ENCODE assay signal across 7 cellular contexts in genomic region chr12:57774634-57775033, GRCh38. TPM values are rescaled to one million over a fixed set of nuclear protein-coding genes. Genes with fewer than 3 reads are reported as not detected.
DNase-seq lines count a peak whose midpoint lies in the region; ATAC-seq and TF ChIP-seq lines count a peak whose summit lies in the region.
"Not testable (repeated sequence)": the region's sequence is repeated elsewhere in the genome, so short reads cannot be mapped to it uniquely, and the experiment has no call there.

No MANE protein-coding gene starts in this region.

- WGBS in mesendoderm (ENCODE audit: extremely low coverage, insufficient coverage, low lambda C conversion rate) = no CpG with 5 or more reads among the region's 11 CpGs

- not testable (repeated sequence) for H3K79me2 ChIP-seq in mesendoderm (ENCODE audit: control insufficient read depth, insufficient read depth, low read length); neural progenitor cell (ENCODE audit: low read depth)

- not testable (repeated sequence) for H3K23ac ChIP-seq in mesendoderm (ENCODE audit: low read length)

- ATAC-seq in CD4-positive, CD25-positive, alpha-beta regulatory T cell (ENCODE audit: low read depth in 2 of 2); upper lobe of right lung: not testable (repeated sequence)

- not testable (repeated sequence) for H2AFZ ChIP-seq in neural progenitor cell (replicated peaks)

- not testable (repeated sequence) for H3K18ac ChIP-seq in mesendoderm (ENCODE audit: low read length)

- H4K8ac ChIP-seq in mesendoderm (ENCODE audit: low read depth, low read length) = not testable (repeated sequence)

- not testable (repeated sequence) for H2AK5ac ChIP-seq in mesendoderm (ENCODE audit: low read length)

- not testable (repeated sequence) for H3K27ac ChIP-seq in CD4-positive, CD25-positive, alpha-beta regulatory T cell (ENCODE audit: insufficient read depth, low read length, poor library complexity, severe bottlenecking); mesendoderm (ENCODE audit: low read depth, low read length); neural progenitor cell; upper lobe of right lung

- not testable (repeated sequence) for H3K4ac ChIP-seq in mesendoderm (ENCODE audit: low read depth, low read length)

- intact Hi-C loops in upper lobe of right lung (cut with DNase I) = not testable (repeated sequence)

- H3K9me3 Mint-ChIP-seq in CD4-positive, CD25-positive, alpha-beta regulatory T cell; brain; nephron progenitor cell; neural progenitor cell: not testable (repeated sequence)

- peaks cover 19% of the 10 kb centered on the region for H3K4me1 ChIP-seq in CD4-positive, CD25-positive, alpha-beta regulatory T cell (ENCODE audit: control insufficient read depth, insufficient read depth, low read length, poor library complexity, severe bottlenecking)
- H3K4me1 ChIP-seq in mesendoderm (ENCODE audit: control insufficient read depth, low read depth, low read length); neural progenitor cell: not testable (repeated sequence)
- peaks cover 18% of the 10 kb centered on the region for H3K4me1 ChIP-seq in upper lobe of right lung

- H3K79me1 ChIP-seq in mesendoderm (ENCODE audit: low read length) = not testable (repeated sequence)

- H3K4me3 ChIP-seq in CD4-positive, CD25-positive, alpha-beta regulatory T cell (ENCODE audit: low read depth, low read length); mesendoderm (ENCODE audit: low read length); neural progenitor cell; upper lobe of right lung: not testable (repeated sequence)

- peak overlapping the region in 1 of 3 donors; percentile 14 for H3K27ac Mint-ChIP-seq in CD4-positive, CD25-positive, alpha-beta regulatory T cell
- not testable (repeated sequence) for H3K27ac Mint-ChIP-seq in brain, nephron progenitor cell, neural progenitor cell

- H4K20me1 ChIP-seq in neural progenitor cell (ENCODE audit: low read depth) = not testable (repeated sequence)

- not testable (repeated sequence) for H3K27me3 ChIP-seq in CD4-positive, CD25-positive, alpha-beta regulatory T cell (ENCODE audit: control insufficient read depth, insufficient read depth, low read length); mesendoderm (ENCODE audit: insufficient read depth, low read length, poor library complexity); upper lobe of right lung
- peaks cover 12% of the 10 kb centered on the region for H3K27me3 ChIP-seq in neural progenitor cell

- not testable (repeated sequence) for H3K27me3 Mint-ChIP-seq in CD4-positive, CD25-positive, alpha-beta regulatory T cell; brain; neural progenitor cell (ENCODE audit: insufficient read depth, low read depth)
- peaks cover 16% of the 10 kb centered on the region for H3K27me3 Mint-ChIP-seq in nephron progenitor cell (ENCODE audit: low read depth, poor library complexity)

- H3K56ac ChIP-seq in mesendoderm (ENCODE audit: low read length) = not testable (repeated sequence)

- H4K5ac ChIP-seq in mesendoderm (ENCODE audit: low read length) = not testable (repeated sequence)

- H3F3A ChIP-seq in neural progenitor cell (ENCODE audit: low read depth) = peaks cover 14% of the 10 kb centered on the region

- H3K4me2 ChIP-seq in mesendoderm (ENCODE audit: low read length); neural progenitor cell: not testable (repeated sequence)

- not testable (repeated sequence) for H3K9me3 ChIP-seq in CD4-positive, CD25-positive, alpha-beta regulatory T cell (ENCODE audit: control insufficient read depth in 2 of 2, low read length in 2 of 2); neural progenitor cell (ENCODE audit: low read depth); upper lobe of right lung

- not testable (repeated sequence) for H2BK15ac ChIP-seq in mesendoderm (replicated peaks; ENCODE audit: low read depth)

- H3K4me3 Mint-ChIP-seq in CD4-positive, CD25-positive, alpha-beta regulatory T cell = peak overlapping the region in 3 of 4 donors; percentile 22 to 95 (median 88)
- H3K4me3 Mint-ChIP-seq in brain = peak overlapping the region; percentile 32 to 98 (median 62)
- H3K4me3 Mint-ChIP-seq in nephron progenitor cell = peak overlapping the region; percentile 13
- peak overlapping the region; percentile 28 for H3K4me3 Mint-ChIP-seq in neural progenitor cell

- not testable (repeated sequence) for TF ChIP-seq CTCF in brain (conservative IDR thresholded peaks at IDR 0.05); nephron progenitor cell (IDR thresholded peaks at IDR 0.05); neural progenitor cell (IDR thresholded peaks at IDR 0.05); upper lobe of right lung (IDR thresholded peaks at IDR 0.05)

- not testable (repeated sequence) for H3K36me3 Mint-ChIP-seq in CD4-positive, CD25-positive, alpha-beta regulatory T cell; neural progenitor cell
- H3K36me3 Mint-ChIP-seq in brain = peaks cover 34% of the 10 kb centered on the region
- peaks cover 29% of the 10 kb centered on the region for H3K36me3 Mint-ChIP-seq in nephron progenitor cell (ENCODE audit: low read depth)

- H3K4me1 Mint-ChIP-seq in CD4-positive, CD25-positive, alpha-beta regulatory T cell = peaks cover 0 to 23% (median 11%) of the 10 kb centered on the region in 4 donors
- peaks cover 32% of the 10 kb centered on the region for H3K4me1 Mint-ChIP-seq in brain
- peaks cover 30% of the 10 kb centered on the region for H3K4me1 Mint-ChIP-seq in nephron progenitor cell
- peaks cover 17% of the 10 kb centered on the region for H3K4me1 Mint-ChIP-seq in neural progenitor cell

- not testable (repeated sequence) for DNase-seq in CD4-positive, CD25-positive, alpha-beta regulatory T cell; nephron progenitor cell; neural progenitor cell (ENCODE audit: low spot score)
- DNase-seq in activated effector memory CD4-positive, alpha-beta T cell treated with anti-CD3 and anti-CD28 coated beads, Interleukin-2, amount 50 U/mL, for 16 hours = peak; percentile 45
- peak; percentile 44 for DNase-seq in mesendoderm
- peak; percentile 25 for DNase-seq in upper lobe of right lung

- H2BK5ac ChIP-seq in mesendoderm (ENCODE audit: low read length) = not testable (repeated sequence)

- not testable (repeated sequence) for H3K36me3 ChIP-seq in CD4-positive, CD25-positive, alpha-beta regulatory T cell (ENCODE audit: control insufficient read depth, insufficient read depth, low read length); mesendoderm (ENCODE audit: control insufficient read depth, insufficient read depth, low read length); neural progenitor cell
- H3K36me3 ChIP-seq in upper lobe of right lung = peaks cover 11% of the 10 kb centered on the region

- not testable (repeated sequence) for H3K9ac ChIP-seq in mesendoderm (ENCODE audit: low read length); neural progenitor cell

- not testable (repeated sequence) for H2BK120ac ChIP-seq in mesendoderm (ENCODE audit: low read depth, low read length)

RNA-seq across cellular contexts. Expression of gene EEF1AKMT3, which starts 2.2 kb away (rescaled TPM):
- total RNA-seq in CD4-positive, CD25-positive, alpha-beta regulatory T cell = 3.7 TPM
- polyA plus RNA-seq in CD4-positive, CD25-positive, alpha-beta regulatory T cell = 1 to 10 TPM; 1.8 to 7.6 (median 2.5) TPM
- polyA plus RNA-seq in brain (ENCODE audit: insufficient read depth, low read depth, low replicate concordance) = 4.7 TPM
- polyA plus RNA-seq in mesendoderm (2013, experiment 1 of 2) = 1.8 TPM
- 1.5 TPM for polyA plus RNA-seq in mesendoderm (2013, experiment 2 of 2)
- total RNA-seq in neural progenitor cell (ENCODE audit: low replicate concordance) = 2.1 and 4.8 TPM in 2 replicates
- 8.0 TPM for total RNA-seq in upper lobe of right lung

RNA-seq across cellular contexts. Expression of gene METTL1, which starts 2.7 kb away (rescaled TPM):
- total RNA-seq in CD4-positive, CD25-positive, alpha-beta regulatory T cell = 8.7 TPM
- 10 to 100 TPM in 1 of 4 donors, 1 to 10 TPM in 3; 3.5 to 10.8 (median 5.9) TPM for polyA plus RNA-seq in CD4-positive, CD25-positive, alpha-beta regulatory T cell
- 11.5 TPM for polyA plus RNA-seq in brain (ENCODE audit: insufficient read depth, low read depth, low replicate concordance)
- polyA plus RNA-seq in mesendoderm (2013, experiment 1 of 2) = 34.4 TPM
- 34.4 TPM for polyA plus RNA-seq in mesendoderm (2013, experiment 2 of 2)
- 4.5 and 5.6 TPM in 2 replicates for total RNA-seq in neural progenitor cell (ENCODE audit: low replicate concordance)
- total RNA-seq in upper lobe of right lung = 26.9 TPM

RNA-seq across cellular contexts. Expression of gene CYP27B1, which starts 7.8 kb away (rescaled TPM):
- not detected for total RNA-seq in CD4-positive, CD25-positive, alpha-beta regulatory T cell
- under 1 TPM in 2 of 4 donors, not detected in 2; 0.14 to 0.26 TPM for polyA plus RNA-seq in CD4-positive, CD25-positive, alpha-beta regulatory T cell
- not detected for polyA plus RNA-seq in brain (ENCODE audit: insufficient read depth, low read depth, low replicate concordance)
- 1.3 TPM for polyA plus RNA-seq in mesendoderm (2013, experiment 1 of 2)
- 1.2 TPM for polyA plus RNA-seq in mesendoderm (2013, experiment 2 of 2)
- total RNA-seq in neural progenitor cell (ENCODE audit: low replicate concordance) (0.17 and 0.99 TPM in 2 replicates), upper lobe of right lung (2.0 TPM)

RNA-seq across cellular contexts. Expression of gene TSFM, which starts 8.0 kb away (rescaled TPM):
- total RNA-seq in CD4-positive, CD25-positive, alpha-beta regulatory T cell = 22.8 TPM
- polyA plus RNA-seq in CD4-positive, CD25-positive, alpha-beta regulatory T cell = 10 to 100 TPM; 33.4 to 50.4 (median 40.6) TPM
- 42.1 TPM for polyA plus RNA-seq in brain (ENCODE audit: insufficient read depth, low read depth, low replicate concordance)
- polyA plus RNA-seq in mesendoderm (2013, experiment 1 of 2) = 38.6 TPM
- 38.8 TPM for polyA plus RNA-seq in mesendoderm (2013, experiment 2 of 2)
- total RNA-seq in neural progenitor cell (ENCODE audit: low replicate concordance) = 18.1 and 19.0 TPM in 2 replicates
- total RNA-seq in upper lobe of right lung = 24.3 TPM

RNA-seq across cellular contexts. Expression of gene MARCHF9, which starts 19.7 kb away (rescaled TPM):
- total RNA-seq in CD4-positive, CD25-positive, alpha-beta regulatory T cell = 35.4 TPM
- polyA plus RNA-seq in CD4-positive, CD25-positive, alpha-beta regulatory T cell = 1 to 10 TPM; 2.2 to 4.5 (median 3.8) TPM
- 26.0 TPM for polyA plus RNA-seq in brain (ENCODE audit: insufficient read depth, low read depth, low replicate concordance)
- polyA plus RNA-seq in mesendoderm (2013, experiment 1 of 2) = 1.1 TPM
- 1.2 TPM for polyA plus RNA-seq in mesendoderm (2013, experiment 2 of 2)
- 8.1 and 11.9 TPM in 2 replicates for total RNA-seq in neural progenitor cell (ENCODE audit: low replicate concordance)
- 21.2 TPM for total RNA-seq in upper lobe of right lung

Comparison
In these comparisons a context has a peak if more than half of its experiments do, and no peak if none do; other contexts are left out.
1. H3K4me3 Mint-ChIP-seq: peak in every context shown above with its lines; median percentile 88 in CD4-positive, CD25-positive, alpha-beta regulatory T cell; 62 in brain; 28 in neural progenitor cell; 13 in nephron progenitor cell.